Comparison of ENCODE assay signal across 1 cellular context in the genomic region with DNA sequence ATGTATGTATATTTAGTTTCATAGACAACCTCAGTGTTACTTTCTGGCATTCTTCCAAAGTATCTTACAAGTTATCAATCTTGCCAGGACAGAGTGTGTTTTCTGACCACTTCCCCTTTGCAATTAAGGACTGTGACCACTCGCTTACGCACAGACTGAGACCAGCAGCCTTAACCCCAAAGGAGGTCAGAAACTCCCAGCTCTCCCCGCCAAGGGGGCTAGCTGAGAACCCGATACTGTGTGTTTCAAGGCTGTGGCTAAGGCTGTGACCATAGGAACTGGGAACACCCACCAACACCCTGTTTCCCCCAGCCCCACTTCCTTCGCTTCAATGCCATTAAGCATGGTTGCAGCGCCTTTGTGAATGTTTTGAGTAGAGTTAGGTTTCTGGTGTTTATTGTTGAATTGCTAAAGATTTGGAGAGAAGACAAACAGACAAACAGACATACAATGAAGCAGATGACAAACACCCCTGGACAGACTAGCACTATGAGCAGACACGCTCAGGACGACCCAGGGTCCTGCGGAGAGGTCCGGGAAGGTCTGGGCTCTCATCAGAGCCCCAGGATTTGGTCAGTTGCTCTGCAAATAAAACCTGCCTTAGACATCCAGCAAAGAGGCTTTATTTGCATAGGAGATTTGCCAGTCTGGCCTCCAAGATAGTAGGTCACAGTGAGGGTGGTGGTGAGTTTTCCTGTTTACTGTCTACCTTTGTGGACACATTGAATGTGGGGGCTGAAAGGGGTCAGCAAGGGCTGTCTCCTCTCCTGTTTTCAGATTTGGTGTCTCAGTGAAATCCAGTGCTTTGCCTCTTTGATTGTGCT.
TF ChIP-seq lines count a peak whose summit lies in the region.

No MANE protein-coding gene starts in this region.

TF ChIP-seq in GM23338, 12 proteins besides CTCF, POLR2A, EP300 and RAD21 (continued from another document):
- TF ChIP-seq, protein P1, sequence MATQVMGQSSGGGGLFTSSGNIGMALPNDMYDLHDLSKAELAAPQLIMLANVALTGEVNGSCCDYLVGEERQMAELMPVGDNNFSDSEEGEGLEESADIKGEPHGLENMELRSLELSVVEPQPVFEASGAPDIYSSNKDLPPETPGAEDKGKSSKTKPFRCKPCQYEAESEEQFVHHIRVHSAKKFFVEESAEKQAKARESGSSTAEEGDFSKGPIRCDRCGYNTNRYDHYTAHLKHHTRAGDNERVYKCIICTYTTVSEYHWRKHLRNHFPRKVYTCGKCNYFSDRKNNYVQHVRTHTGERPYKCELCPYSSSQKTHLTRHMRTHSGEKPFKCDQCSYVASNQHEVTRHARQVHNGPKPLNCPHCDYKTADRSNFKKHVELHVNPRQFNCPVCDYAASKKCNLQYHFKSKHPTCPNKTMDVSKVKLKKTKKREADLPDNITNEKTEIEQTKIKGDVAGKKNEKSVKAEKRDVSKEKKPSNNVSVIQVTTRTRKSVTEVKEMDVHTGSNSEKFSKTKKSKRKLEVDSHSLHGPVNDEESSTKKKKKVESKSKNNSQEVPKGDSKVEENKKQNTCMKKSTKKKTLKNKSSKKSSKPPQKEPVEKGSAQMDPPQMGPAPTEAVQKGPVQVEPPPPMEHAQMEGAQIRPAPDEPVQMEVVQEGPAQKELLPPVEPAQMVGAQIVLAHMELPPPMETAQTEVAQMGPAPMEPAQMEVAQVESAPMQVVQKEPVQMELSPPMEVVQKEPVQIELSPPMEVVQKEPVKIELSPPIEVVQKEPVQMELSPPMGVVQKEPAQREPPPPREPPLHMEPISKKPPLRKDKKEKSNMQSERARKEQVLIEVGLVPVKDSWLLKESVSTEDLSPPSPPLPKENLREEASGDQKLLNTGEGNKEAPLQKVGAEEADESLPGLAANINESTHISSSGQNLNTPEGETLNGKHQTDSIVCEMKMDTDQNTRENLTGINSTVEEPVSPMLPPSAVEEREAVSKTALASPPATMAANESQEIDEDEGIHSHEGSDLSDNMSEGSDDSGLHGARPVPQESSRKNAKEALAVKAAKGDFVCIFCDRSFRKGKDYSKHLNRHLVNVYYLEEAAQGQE (IDR thresholded peaks at IDR 0.05; ENCODE audit: unreplicated experiment) = no peak
- no peak for TF ChIP-seq CREB1 (CRISPR knock-in tag; IDR thresholded peaks at IDR 0.05; ENCODE audit: low read depth)
